8 cellular contexts compared by ENCODE assay signal in the genomic region with DNA sequence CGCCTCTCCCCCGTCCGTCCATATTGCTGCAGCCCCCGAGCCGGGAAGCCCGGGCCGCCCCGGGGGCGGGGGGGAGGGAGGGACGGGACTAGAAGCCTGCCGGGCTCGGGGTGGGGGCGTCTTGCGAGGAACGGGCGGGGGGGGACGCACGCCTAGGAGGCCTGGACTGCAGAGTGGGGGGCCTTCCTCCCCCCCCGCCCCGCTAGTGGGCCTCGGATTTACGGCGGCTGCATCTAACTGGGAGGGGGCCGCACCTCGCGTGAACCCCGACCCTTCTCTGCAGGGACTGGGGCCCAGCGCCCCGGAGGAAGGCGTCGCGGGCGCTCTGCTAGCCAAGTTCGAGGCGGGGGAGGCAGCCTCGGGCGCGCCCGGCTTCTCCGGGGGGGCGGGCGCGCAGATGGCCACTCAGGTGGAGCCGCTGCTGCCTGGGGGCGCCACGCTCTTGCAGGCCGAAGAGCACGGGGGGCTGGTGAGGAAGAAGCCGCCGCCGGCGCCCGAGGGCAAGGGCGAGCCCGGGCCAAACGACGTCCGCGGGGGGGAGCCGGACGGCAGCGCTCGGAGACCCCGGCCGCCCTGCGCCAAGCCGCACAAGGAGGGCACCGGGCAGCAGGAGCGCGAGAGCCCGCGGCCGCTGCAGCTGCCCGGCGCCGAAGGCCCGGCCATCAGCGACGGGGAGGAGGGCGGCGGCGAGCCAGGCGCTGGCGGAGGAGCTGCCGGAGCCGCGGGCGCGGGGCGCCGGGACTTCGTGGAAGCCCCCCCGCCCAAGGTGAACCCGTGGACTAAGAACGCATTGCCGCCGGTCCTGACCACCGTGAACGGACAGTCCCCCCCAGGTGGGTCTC. TPM values are rescaled to one million over a fixed set of nuclear protein-coding genes. Genes with fewer than 3 reads are reported as not detected.
DNase-seq lines count a peak whose midpoint lies in the region; ATAC-seq and TF ChIP-seq lines count a peak whose summit lies in the region.

LARP1 (plus strand) TSS at position 17 of the 842 bp plus-strand sequence; CDS start at position 398, 381 bp downstream.

- H3K4me1 ChIP-seq in adrenal gland (replicated peaks in 1 of 2): peaks cover 30 to 42% of the 10 kb centered on the region in 2 donors
- H3K4me1 ChIP-seq in right cardiac atrium (ENCODE audit: control insufficient read depth, insufficient read depth, low read length): peaks cover 2% of the 10 kb centered on the region

- TF ChIP-seq CTCF in adrenal gland (IDR thresholded peaks at IDR 0.05): peak in 1 of 6 experiments; percentile 14

- peak within 1 kb of the TSS; percentile 81 to 99 (median 92) for H3K4me3 ChIP-seq in adrenal gland
- H3K4me3 ChIP-seq in right cardiac atrium (ENCODE audit: low read length): peak within 1 kb of the TSS; percentile 83

- no peaks in the 10 kb centered on the region for H3K36me3 ChIP-seq in adrenal gland (replicated peaks in 1 of 2)

- in situ Hi-C loops in G401 (cut with HindIII; ENCODE audit: low sequenced_read_pairs): no loop called here

- WGBS in adrenal gland, 4 donors: 0 to 4% (median 1%) methylated on average over 4 to 98 of the region's 99 CpGs
- WGBS in right cardiac atrium: under 1% methylated on average over 99 of the region's 99 CpGs

- H3K9me3 ChIP-seq in adrenal gland (replicated peaks in 1 of 3) (no peaks in the 10 kb centered on the region), right cardiac atrium (ENCODE audit: control insufficient read depth, low read length) (no peaks in the 10 kb centered on the region)

- ATAC-seq in right cardiac atrium: peak; percentile 8 to 18

- intact Hi-C loops in adrenal gland (cut with DNase I): no loop called here
- intact Hi-C loops in right cardiac atrium (cut with DNase I): loop anchor here in 2 of 4 donors (5.0 to 10.0 kb wide), 4 partner anchors 59 to 103 kb away; partner anchors contain the start of gene CNOT8 (in 1 of the 2)

- H3K27me3 ChIP-seq in adrenal gland (no peaks in the 10 kb centered on the region), right cardiac atrium (ENCODE audit: control insufficient read depth, insufficient read depth) (no peaks in the 10 kb centered on the region)

- peak; percentile 39 for DNase-seq in G401 (ENCODE audit: low spot score)
- DNase-seq in H4 (ENCODE audit: low spot score): no peak
- DNase-seq in NCI-H345 (lab: John Stamatoyannopoulos, UW): peak; percentile 46
- DNase-seq in adrenal gland: peak in 5 of 7 donors; percentile 33 to 66 (median 59)
- peak in 2 of 3 donors; percentile 56 to 81 for DNase-seq in right cardiac atrium
- no peak for DNase-seq in renal cortical epithelial cell (ENCODE audit: low read depth)
- no peak for DNase-seq in central memory CD4-positive, alpha-beta T cell
- no peak for DNase-seq in DMS79 treated with DMSO at 0.1 percent for 48 hours (lab: John Stamatoyannopoulos, UW)

- H3K27ac ChIP-seq in adrenal gland (peak within 1 kb of the TSS; percentile 91 to 99 (median 97)), right cardiac atrium (ENCODE audit: low read length) (peak within 1 kb of the TSS; percentile 99)

- TF ChIP-seq POLR2A in adrenal gland (IDR thresholded peaks at IDR 0.05): no peak

RNA-seq across cellular contexts. Expression of gene LARP1, which starts in this region (rescaled TPM):
- 25.3 and 28.8 TPM in 2 replicates for total RNA-seq in G401 (2014; rRNA removed; shearing (Covaris generic))
- 44.3 and 48.5 TPM in 2 replicates for total RNA-seq in H4 (2014; rRNA removed; shearing (Covaris generic))
- 100 to 1,000 TPM; 105 to 209 (median 157) TPM for total RNA-seq in adrenal gland
- polyA plus RNA-seq in adrenal gland: 100 to 1,000 TPM in 1 of 3 donors, 10 to 100 TPM in 2; 30.5 to 152 (median 55.7) TPM
- 100 to 1,000 TPM; 119 to 130 (median 124) TPM for total RNA-seq in right cardiac atrium
- 43.9 TPM for polyA plus RNA-seq in right cardiac atrium
- 33.2 and 96.5 TPM in 2 replicates for total RNA-seq in renal cortical epithelial cell

Comparison
In these comparisons a context has a peak if more than half of its experiments do, and no peak if none do; other contexts are left out.
1. DNase-seq: peak in G401 (single experiment), NCI-H345 (single experiment), adrenal gland (5 of 7) and right cardiac atrium (2 of 3); none in H4 (single experiment), renal cortical epithelial cell (single experiment), central memory CD4-positive, alpha-beta T cell (single experiment) and DMS79 treated with DMSO at 0.1 percent for 48 hours (single experiment).